13 cellular contexts compared by ENCODE assay signal in genomic region chr2:217539126-217539525, GRCh38.
DNase-seq lines count a peak whose midpoint lies in the region; TF ChIP-seq lines count a peak whose summit lies in the region.
"Had no signal": no experiment of that assay in that cellular context is flagged by ENCODE, and none has a peak within 500 bp of the region (broad histone marks: within the 10 kb centered on the region; RNA-seq: fewer than 3 reads in every experiment).

No MANE protein-coding gene starts in this region.

- H3K4me1 ChIP-seq in mesenchymal stem cell (ENCODE audit: control insufficient read depth, insufficient read depth, low read depth, low read length) (peaks cover 3% of the 10 kb centered on the region), adrenal gland (replicated peaks in 1 of 2) (no peaks in the 10 kb centered on the region)
- H3K4me1 ChIP-seq: BLaER1, Caco-2 had no signal

- no peak overlapping the region for H3K23ac ChIP-seq in mesenchymal stem cell (ENCODE audit: low read length in 2 of 2)

- peak; percentile 50 for DNase-seq in COLO829 (ENCODE audit: low spot score)
- peak; percentile 45 for DNase-seq in RPMI7951 (ENCODE audit: low read depth)
- DNase-seq in mesenchymal stem cell, result no peak
- DNase-seq in osteocyte (ENCODE audit: extremely low spot score, unreplicated experiment), result peak; percentile 2
- DNase-seq in adrenal gland, result no peak
- no peak for DNase-seq in GM10248 (ENCODE audit: extremely low spot score)
- no peak for DNase-seq in kidney glomerular epithelial cell (lab: John Stamatoyannopoulos, UW)
- DNase-seq: 8988T; CD8-positive, alpha-beta T cell; H9 had no signal

- H3K4me3 Mint-ChIP-seq in osteocyte (ENCODE audit: unreplicated experiment), result no peak overlapping the region
- H3K4me3 Mint-ChIP-seq: CD8-positive, alpha-beta T cell; H9; IgD-negative memory B cell had no signal

- H3K4me1 Mint-ChIP-seq in osteocyte (ENCODE audit: unreplicated experiment), result peaks cover 5% of the 10 kb centered on the region
- H3K4me1 Mint-ChIP-seq: IgD-negative memory B cell had no signal

- H3K9me3 Mint-ChIP-seq in osteocyte (ENCODE audit: unreplicated experiment), result peaks cover 6% of the 10 kb centered on the region

- no peaks in the 10 kb centered on the region for H3K79me1 ChIP-seq in mesenchymal stem cell (replicated peaks; ENCODE audit: low read length, poor library complexity, severe bottlenecking)

- 72% methylated on average over 2 of the region's 2 CpGs for WGBS in mesenchymal stem cell
- WGBS in adrenal gland, 4 donors, result 80 to 90% (median 84%) methylated on average over 2 of the region's 2 CpGs

- POLR2A ChIA-PET in GM10248 (lab: Yijun Ruan, JAX), result no interaction called here

- peak overlapping the region; percentile 45 for H2BK5ac ChIP-seq in mesenchymal stem cell (ENCODE audit: low read depth, low read length, poor library complexity, severe bottlenecking)

- H3K36me3 Mint-ChIP-seq in osteocyte (ENCODE audit: unreplicated experiment), result no peaks in the 10 kb centered on the region
- H3K36me3 Mint-ChIP-seq: IgD-negative memory B cell had no signal

- H3K27ac ChIP-seq in mesenchymal stem cell (ENCODE audit: low read length, poor library complexity, severe bottlenecking) (peak overlapping the region; percentile 48), adrenal gland (no peak overlapping the region)
- H3K27ac ChIP-seq: BLaER1 had no signal

- no peak overlapping the region for H3K9ac ChIP-seq in mesenchymal stem cell (ENCODE audit: low read length)
- H3K9ac ChIP-seq: BLaER1 had no signal

- H3K27me3 ChIP-seq in mesenchymal stem cell (ENCODE audit: control insufficient read depth in 1 of 2, insufficient read depth in 1 of 2, low read length in 2 of 2), result peaks cover 0 to 5% of the 10 kb centered on the region in 2 experiments
- no peaks in the 10 kb centered on the region for H3K27me3 ChIP-seq in adrenal gland
- H3K27me3 ChIP-seq: BLaER1 had no signal

- H3K18ac ChIP-seq in mesenchymal stem cell (ENCODE audit: low read depth in 1 of 2, low read length in 2 of 2), result no peak overlapping the region

- H3K14ac ChIP-seq in mesenchymal stem cell (ENCODE audit: low read length in 2 of 2), result no peak overlapping the region

- no peak overlapping the region for H2BK15ac ChIP-seq in mesenchymal stem cell (ENCODE audit: low read depth, poor library complexity, severe bottlenecking)

- CTCF ChIA-PET in GM10248 (lab: Yijun Ruan, JAX), result interaction anchor here (0.9 kb wide), 1 partner anchor 22 kb away, joined by 3 read pairs; no protein-coding TSS in a partner anchor

- no peak overlapping the region for H4K8ac ChIP-seq in mesenchymal stem cell (ENCODE audit: low read length)

- no peak overlapping the region for H2AFZ ChIP-seq in mesenchymal stem cell (ENCODE audit: low read depth, low read length)

- H3K9me3 ChIP-seq in mesenchymal stem cell (ENCODE audit: control insufficient read depth, low read length) (no peaks in the 10 kb centered on the region), adrenal gland (replicated peaks in 1 of 3) (no peaks in the 10 kb centered on the region)

- intact Hi-C loops in adrenal gland (cut with DNase I), result no loop called here

- H3K27ac Mint-ChIP-seq in osteocyte (ENCODE audit: unreplicated experiment), result no peak overlapping the region
- H3K27ac Mint-ChIP-seq: CD8-positive, alpha-beta T cell; IgD-negative memory B cell had no signal

- H2BK120ac ChIP-seq in mesenchymal stem cell (ENCODE audit: low read depth, low read length), result no peak overlapping the region

- TF ChIP-seq CTCF in osteocyte (IDR thresholded peaks at IDR 0.05) (no peak), adrenal gland (IDR thresholded peaks at IDR 0.05) (no peak), GM10248 (IDR thresholded peaks at IDR 0.05; ENCODE audit: control extremely low read depth, extremely low read depth, low read depth, missing control alignments) (no peak)

- H3K4me3 ChIP-seq in mesenchymal stem cell (ENCODE audit: insufficient read depth in 1 of 2, low read depth in 1 of 2, low read length in 2 of 2) (no peak overlapping the region), adrenal gland (no peak overlapping the region)
- H3K4me3 ChIP-seq: BLaER1 had no signal

- TF ChIP-seq POLR2A in adrenal gland (IDR thresholded peaks at IDR 0.05), result no peak

- H4K91ac ChIP-seq in mesenchymal stem cell (ENCODE audit: low read length), result no peak overlapping the region

- no peak overlapping the region for H3K4ac ChIP-seq in mesenchymal stem cell (ENCODE audit: low read depth in 1 of 2, low read length in 2 of 2)

- no peak overlapping the region for H2BK12ac ChIP-seq in mesenchymal stem cell (ENCODE audit: low read length in 2 of 2)

- H2AK5ac ChIP-seq in mesenchymal stem cell (ENCODE audit: low read length, severe bottlenecking), result peak overlapping the region; percentile 92

- no peak overlapping the region for H3K4me2 ChIP-seq in mesenchymal stem cell (ENCODE audit: low read length, poor library complexity, severe bottlenecking)
- H3K4me2 ChIP-seq: BLaER1 had no signal

- H3K36me3 ChIP-seq in mesenchymal stem cell (ENCODE audit: control insufficient read depth in 1 of 2, insufficient read depth in 2 of 2, low read depth in 1 of 2, low read length in 2 of 2) (no peaks in the 10 kb centered on the region), adrenal gland (replicated peaks in 1 of 2) (no peaks in the 10 kb centered on the region)
- H3K36me3 ChIP-seq: BLaER1 had no signal

- H3K27me3 Mint-ChIP-seq in osteocyte (ENCODE audit: unreplicated experiment), result peaks cover 2% of the 10 kb centered on the region

Comparison
In these comparisons a context has a peak if more than half of its experiments do, and no peak if none do; other contexts are left out.
1. DNase-seq: peak in COLO829 (single experiment), RPMI7951 (single experiment) and osteocyte (single experiment); none in mesenchymal stem cell (single experiment), adrenal gland (0 of 7), GM10248 (single experiment) and kidney glomerular epithelial cell (single experiment).